In genomic region chr3:156094391-156094790, GRCh38 we compare ENCODE assay signal across 2 cellular contexts.
TF ChIP-seq lines count a peak whose summit lies in the region.

No MANE protein-coding gene starts in this region.

TF ChIP-seq in H1, 55 proteins besides CTCF, POLR2A, EP300 and RAD21:
- TF ChIP-seq RBBP5 (IDR thresholded peaks at IDR 0.05; ENCODE audit: borderline replicate concordance, low read depth, low read length) (no peak), TAF7 (optimal IDR thresholded peaks at IDR 0.05; ENCODE audit: borderline replicate concordance, low read depth, low read length) (no peak), BCL11A (IDR thresholded peaks at IDR 0.05; ENCODE audit: low read depth in 2 of 2, low read length in 2 of 2) (no peak), MAX (IDR thresholded peaks at IDR 0.05) (no peak), NRF1 (IDR thresholded peaks at IDR 0.05; ENCODE audit: low read depth, low read length) (no peak), HDAC6 (IDR thresholded peaks at IDR 0.05; ENCODE audit: low read depth, low read length) (no peak), CEBPB (IDR thresholded peaks at IDR 0.05; ENCODE audit: low read depth, low read length) (no peak)
- TF ChIP-seq, protein P1, sequence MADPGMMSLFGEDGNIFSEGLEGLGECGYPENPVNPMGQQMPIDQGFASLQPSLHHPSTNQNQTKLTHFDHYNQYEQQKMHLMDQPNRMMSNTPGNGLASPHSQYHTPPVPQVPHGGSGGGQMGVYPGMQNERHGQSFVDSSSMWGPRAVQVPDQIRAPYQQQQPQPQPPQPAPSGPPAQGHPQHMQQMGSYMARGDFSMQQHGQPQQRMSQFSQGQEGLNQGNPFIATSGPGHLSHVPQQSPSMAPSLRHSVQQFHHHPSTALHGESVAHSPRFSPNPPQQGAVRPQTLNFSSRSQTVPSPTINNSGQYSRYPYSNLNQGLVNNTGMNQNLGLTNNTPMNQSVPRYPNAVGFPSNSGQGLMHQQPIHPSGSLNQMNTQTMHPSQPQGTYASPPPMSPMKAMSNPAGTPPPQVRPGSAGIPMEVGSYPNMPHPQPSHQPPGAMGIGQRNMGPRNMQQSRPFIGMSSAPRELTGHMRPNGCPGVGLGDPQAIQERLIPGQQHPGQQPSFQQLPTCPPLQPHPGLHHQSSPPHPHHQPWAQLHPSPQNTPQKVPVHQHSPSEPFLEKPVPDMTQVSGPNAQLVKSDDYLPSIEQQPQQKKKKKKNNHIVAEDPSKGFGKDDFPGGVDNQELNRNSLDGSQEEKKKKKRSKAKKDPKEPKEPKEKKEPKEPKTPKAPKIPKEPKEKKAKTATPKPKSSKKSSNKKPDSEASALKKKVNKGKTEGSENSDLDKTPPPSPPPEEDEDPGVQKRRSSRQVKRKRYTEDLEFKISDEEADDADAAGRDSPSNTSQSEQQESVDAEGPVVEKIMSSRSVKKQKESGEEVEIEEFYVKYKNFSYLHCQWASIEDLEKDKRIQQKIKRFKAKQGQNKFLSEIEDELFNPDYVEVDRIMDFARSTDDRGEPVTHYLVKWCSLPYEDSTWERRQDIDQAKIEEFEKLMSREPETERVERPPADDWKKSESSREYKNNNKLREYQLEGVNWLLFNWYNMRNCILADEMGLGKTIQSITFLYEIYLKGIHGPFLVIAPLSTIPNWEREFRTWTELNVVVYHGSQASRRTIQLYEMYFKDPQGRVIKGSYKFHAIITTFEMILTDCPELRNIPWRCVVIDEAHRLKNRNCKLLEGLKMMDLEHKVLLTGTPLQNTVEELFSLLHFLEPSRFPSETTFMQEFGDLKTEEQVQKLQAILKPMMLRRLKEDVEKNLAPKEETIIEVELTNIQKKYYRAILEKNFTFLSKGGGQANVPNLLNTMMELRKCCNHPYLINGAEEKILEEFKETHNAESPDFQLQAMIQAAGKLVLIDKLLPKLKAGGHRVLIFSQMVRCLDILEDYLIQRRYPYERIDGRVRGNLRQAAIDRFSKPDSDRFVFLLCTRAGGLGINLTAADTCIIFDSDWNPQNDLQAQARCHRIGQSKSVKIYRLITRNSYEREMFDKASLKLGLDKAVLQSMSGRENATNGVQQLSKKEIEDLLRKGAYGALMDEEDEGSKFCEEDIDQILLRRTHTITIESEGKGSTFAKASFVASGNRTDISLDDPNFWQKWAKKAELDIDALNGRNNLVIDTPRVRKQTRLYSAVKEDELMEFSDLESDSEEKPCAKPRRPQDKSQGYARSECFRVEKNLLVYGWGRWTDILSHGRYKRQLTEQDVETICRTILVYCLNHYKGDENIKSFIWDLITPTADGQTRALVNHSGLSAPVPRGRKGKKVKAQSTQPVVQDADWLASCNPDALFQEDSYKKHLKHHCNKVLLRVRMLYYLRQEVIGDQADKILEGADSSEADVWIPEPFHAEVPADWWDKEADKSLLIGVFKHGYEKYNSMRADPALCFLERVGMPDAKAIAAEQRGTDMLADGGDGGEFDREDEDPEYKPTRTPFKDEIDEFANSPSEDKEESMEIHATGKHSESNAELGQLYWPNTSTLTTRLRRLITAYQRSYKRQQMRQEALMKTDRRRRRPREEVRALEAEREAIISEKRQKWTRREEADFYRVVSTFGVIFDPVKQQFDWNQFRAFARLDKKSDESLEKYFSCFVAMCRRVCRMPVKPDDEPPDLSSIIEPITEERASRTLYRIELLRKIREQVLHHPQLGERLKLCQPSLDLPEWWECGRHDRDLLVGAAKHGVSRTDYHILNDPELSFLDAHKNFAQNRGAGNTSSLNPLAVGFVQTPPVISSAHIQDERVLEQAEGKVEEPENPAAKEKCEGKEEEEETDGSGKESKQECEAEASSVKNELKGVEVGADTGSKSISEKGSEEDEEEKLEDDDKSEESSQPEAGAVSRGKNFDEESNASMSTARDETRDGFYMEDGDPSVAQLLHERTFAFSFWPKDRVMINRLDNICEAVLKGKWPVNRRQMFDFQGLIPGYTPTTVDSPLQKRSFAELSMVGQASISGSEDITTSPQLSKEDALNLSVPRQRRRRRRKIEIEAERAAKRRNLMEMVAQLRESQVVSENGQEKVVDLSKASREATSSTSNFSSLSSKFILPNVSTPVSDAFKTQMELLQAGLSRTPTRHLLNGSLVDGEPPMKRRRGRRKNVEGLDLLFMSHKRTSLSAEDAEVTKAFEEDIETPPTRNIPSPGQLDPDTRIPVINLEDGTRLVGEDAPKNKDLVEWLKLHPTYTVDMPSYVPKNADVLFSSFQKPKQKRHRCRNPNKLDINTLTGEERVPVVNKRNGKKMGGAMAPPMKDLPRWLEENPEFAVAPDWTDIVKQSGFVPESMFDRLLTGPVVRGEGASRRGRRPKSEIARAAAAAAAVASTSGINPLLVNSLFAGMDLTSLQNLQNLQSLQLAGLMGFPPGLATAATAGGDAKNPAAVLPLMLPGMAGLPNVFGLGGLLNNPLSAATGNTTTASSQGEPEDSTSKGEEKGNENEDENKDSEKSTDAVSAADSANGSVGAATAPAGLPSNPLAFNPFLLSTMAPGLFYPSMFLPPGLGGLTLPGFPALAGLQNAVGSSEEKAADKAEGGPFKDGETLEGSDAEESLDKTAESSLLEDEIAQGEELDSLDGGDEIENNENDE (IDR thresholded peaks at IDR 0.05; ENCODE audit: insufficient replicate concordance, low read length) = no peak

TF ChIP-seq in HepG2, 621 proteins besides CTCF, POLR2A, EP300 and RAD21:
- TF ChIP-seq ZNF687 (CRISPR knock-in tag; IDR thresholded peaks at IDR 0.05) (no peak), ZNF598 (CRISPR knock-in tag; IDR thresholded peaks at IDR 0.05; ENCODE audit: borderline replicate concordance) (no peak), SKI (IDR thresholded peaks at IDR 0.05; ENCODE audit: partially characterized antibody) (no peak), REPIN1 (CRISPR knock-in tag; IDR thresholded peaks at IDR 0.05; ENCODE audit: borderline replicate concordance, low read depth) (no peak), SRF (IDR thresholded peaks at IDR 0.05; ENCODE audit: low read depth, low read length) (no peak)
- TF ChIP-seq, protein P2, sequence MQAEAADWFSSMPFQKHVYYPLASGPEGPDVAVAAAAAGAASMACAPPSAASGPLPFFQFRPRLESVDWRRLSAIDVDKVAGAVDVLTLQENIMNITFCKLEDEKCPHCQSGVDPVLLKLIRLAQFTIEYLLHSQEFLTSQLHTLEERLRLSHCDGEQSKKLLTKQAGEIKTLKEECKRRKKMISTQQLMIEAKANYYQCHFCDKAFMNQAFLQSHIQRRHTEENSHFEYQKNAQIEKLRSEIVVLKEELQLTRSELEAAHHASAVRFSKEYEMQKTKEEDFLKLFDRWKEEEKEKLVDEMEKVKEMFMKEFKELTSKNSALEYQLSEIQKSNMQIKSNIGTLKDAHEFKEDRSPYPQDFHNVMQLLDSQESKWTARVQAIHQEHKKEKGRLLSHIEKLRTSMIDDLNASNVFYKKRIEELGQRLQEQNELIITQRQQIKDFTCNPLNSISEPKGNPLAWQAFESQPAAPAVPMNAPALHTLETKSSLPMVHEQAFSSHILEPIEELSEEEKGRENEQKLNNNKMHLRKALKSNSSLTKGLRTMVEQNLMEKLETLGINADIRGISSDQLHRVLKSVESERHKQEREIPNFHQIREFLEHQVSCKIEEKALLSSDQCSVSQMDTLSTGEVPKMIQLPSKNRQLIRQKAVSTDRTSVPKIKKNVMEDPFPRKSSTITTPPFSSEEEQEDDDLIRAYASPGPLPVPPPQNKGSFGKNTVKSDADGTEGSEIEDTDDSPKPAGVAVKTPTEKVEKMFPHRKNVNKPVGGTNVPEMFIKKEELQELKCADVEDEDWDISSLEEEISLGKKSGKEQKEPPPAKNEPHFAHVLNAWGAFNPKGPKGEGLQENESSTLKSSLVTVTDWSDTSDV (CRISPR knock-in tag; IDR thresholded peaks at IDR 0.05) = no peak
- TF ChIP-seq, protein P3, sequence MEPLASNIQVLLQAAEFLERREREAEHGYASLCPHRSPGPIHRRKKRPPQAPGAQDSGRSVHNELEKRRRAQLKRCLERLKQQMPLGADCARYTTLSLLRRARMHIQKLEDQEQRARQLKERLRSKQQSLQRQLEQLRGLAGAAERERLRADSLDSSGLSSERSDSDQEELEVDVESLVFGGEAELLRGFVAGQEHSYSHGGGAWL (CRISPR knock-in tag; IDR thresholded peaks at IDR 0.05) = no peak
- TF ChIP-seq, protein P4, sequence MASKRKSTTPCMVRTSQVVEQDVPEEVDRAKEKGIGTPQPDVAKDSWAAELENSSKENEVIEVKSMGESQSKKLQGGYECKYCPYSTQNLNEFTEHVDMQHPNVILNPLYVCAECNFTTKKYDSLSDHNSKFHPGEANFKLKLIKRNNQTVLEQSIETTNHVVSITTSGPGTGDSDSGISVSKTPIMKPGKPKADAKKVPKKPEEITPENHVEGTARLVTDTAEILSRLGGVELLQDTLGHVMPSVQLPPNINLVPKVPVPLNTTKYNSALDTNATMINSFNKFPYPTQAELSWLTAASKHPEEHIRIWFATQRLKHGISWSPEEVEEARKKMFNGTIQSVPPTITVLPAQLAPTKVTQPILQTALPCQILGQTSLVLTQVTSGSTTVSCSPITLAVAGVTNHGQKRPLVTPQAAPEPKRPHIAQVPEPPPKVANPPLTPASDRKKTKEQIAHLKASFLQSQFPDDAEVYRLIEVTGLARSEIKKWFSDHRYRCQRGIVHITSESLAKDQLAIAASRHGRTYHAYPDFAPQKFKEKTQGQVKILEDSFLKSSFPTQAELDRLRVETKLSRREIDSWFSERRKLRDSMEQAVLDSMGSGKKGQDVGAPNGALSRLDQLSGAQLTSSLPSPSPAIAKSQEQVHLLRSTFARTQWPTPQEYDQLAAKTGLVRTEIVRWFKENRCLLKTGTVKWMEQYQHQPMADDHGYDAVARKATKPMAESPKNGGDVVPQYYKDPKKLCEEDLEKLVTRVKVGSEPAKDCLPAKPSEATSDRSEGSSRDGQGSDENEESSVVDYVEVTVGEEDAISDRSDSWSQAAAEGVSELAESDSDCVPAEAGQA (IDR thresholded peaks at IDR 0.05; ENCODE audit: low read depth) = no peak
- TF ChIP-seq, protein P4 (CRISPR knock-in tag; IDR thresholded peaks at IDR 0.05; ENCODE audit: borderline replicate concordance) = no peak
